Comparison of ENCODE assay signal across 9 cellular contexts in genomic region chr7:127107601-127108007, GRCh38.
DNase-seq lines count a peak whose midpoint lies in the region; ATAC-seq and TF ChIP-seq lines count a peak whose summit lies in the region.
"Had no signal": no experiment of that assay in that cellular context is flagged by ENCODE, and none has a peak within 500 bp of the region (broad histone marks: within the 10 kb centered on the region; RNA-seq: fewer than 3 reads in every experiment).

No MANE protein-coding gene starts in this region.

- H3K36me3 Mint-ChIP-seq in Calu3 (ENCODE audit: insufficient read depth, unreplicated experiment) = no peaks in the 10 kb centered on the region
- H3K36me3 Mint-ChIP-seq: natural killer cell had no signal

- H3K4me3 ChIP-seq in transverse colon = no peak overlapping the region

- intact Hi-C loops in Calu3 (cut with micrococcal nuclease; ENCODE audit: unreplicated experiment) = loop anchor here (5.0 kb wide), 1 partner anchor 145 kb away; the partner anchor contains the start of gene GRM8
- intact Hi-C loops in transverse colon (cut with DNase I; ENCODE audit: low total_unique reads) = no loop called here

- no peak for TF ChIP-seq EP300 in transverse colon (IDR thresholded peaks at IDR 0.05; ENCODE audit: low read depth)

- H3K27me3 Mint-ChIP-seq in Calu3 (ENCODE audit: unreplicated experiment) = peaks cover 48% of the 10 kb centered on the region

- peak; percentile 63 for TF ChIP-seq CTCF in Calu3 (IDR thresholded peaks at IDR 0.05; ENCODE audit: unreplicated experiment)
- TF ChIP-seq CTCF in transverse colon (IDR thresholded peaks at IDR 0.05) = peak; percentile 31 to 71 (median 51)

- 24 to 40% methylated on average over 1 to 5 of the region's 5 CpGs for WGBS in transverse colon (ENCODE audit: low coverage in 1 of 2), 2 donors

- H3K4me1 ChIP-seq in transverse colon = no peaks in the 10 kb centered on the region

- TF ChIP-seq POLR2A in transverse colon (IDR thresholded peaks at IDR 0.05) = no peak

- ATAC-seq in GM19023 (IDR thresholded peaks at IDR 0.05; ENCODE audit: unreplicated experiment) (peak; percentile 81), HG03045 (IDR thresholded peaks at IDR 0.05; ENCODE audit: unreplicated experiment) (peak; percentile 65)

- no peaks in the 10 kb centered on the region for H3K27me3 ChIP-seq in transverse colon

- H3K36me3 ChIP-seq in transverse colon = no peaks in the 10 kb centered on the region

- H3K9me3 ChIP-seq in transverse colon = no peaks in the 10 kb centered on the region

- H3K27ac ChIP-seq in transverse colon = no peak overlapping the region

- in situ Hi-C loops in transverse colon (cut with MboI; ENCODE audit: low pct_ligation_motif_present in 1 of 4, low pct_unique_long_range_greater_than_20kb in 1 of 4, low sequenced_read_pairs in 3 of 4) = no loop called here

- H3K4me1 Mint-ChIP-seq in Calu3 (ENCODE audit: low read depth, unreplicated experiment) = no peaks in the 10 kb centered on the region
- H3K4me1 Mint-ChIP-seq: natural killer cell had no signal

- H3K4me3 Mint-ChIP-seq in Calu3 (ENCODE audit: low read depth, unreplicated experiment) = no peak overlapping the region
- H3K4me3 Mint-ChIP-seq: natural killer cell had no signal

- H3K27ac Mint-ChIP-seq in Calu3 (ENCODE audit: unreplicated experiment) = no peak overlapping the region
- H3K27ac Mint-ChIP-seq: natural killer cell had no signal

- CTCF ChIA-PET in Calu3 (lab: Charles Lee) = interaction anchor here (1.0 to 1.6 kb wide), 2 partner anchors 146 to 304 kb away, joined by 3 to 11 read pairs; no protein-coding TSS in a partner anchor

- peaks cover 4% of the 10 kb centered on the region for H3K9me3 Mint-ChIP-seq in Calu3 (ENCODE audit: low read depth, unreplicated experiment)

- BruUV-seq in Calu3 (replicated peaks; lab: Mats Ljungman, UMichigan) = no TSS peak

- DNase-seq in Calu3 = peak; percentile 62
- peak; percentile 37 for DNase-seq in NCI-H69 (lab: John Stamatoyannopoulos, UW)
- peak; percentile 80 for DNase-seq in astrocyte of the hippocampus (ENCODE audit: low read depth, low spot score)
- DNase-seq in kidney glomerular epithelial cell (lab: John Stamatoyannopoulos, UW) = peak; percentile 68
- DNase-seq in transverse colon = peak; percentile 38
- no peak for DNase-seq in NCI-H748 (lab: John Stamatoyannopoulos, UW; ENCODE audit: unreplicated experiment)
- DNase-seq: natural killer cell had no signal
